ENCODE assay signal across 20 cellular contexts in the genomic region with DNA sequence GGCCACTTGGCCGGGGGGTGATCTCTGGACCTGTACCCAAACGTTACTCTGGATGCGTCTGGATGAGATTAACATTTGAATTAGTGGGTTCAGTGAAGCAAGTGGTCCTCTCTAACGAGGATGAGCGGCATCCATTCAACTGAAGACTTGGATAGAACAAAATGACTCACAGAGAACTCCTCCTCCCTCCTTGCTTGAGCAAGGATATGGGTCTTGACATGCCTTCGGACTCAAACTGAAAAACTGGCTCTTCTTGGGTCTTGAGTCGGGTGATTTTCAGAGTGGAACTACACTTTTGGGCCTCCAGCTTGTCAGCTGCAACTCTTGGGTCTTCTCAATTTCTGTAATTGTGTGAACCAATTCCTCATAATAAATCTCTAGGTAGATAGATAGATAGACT. TPM values are rescaled to one million over a fixed set of nuclear protein-coding genes. Genes with fewer than 3 reads are reported as not detected.
A peak's percentile ranks its signal among the peaks of the same experiment; 100 is the strongest.
DNase-seq lines count a peak whose midpoint lies in the region; ATAC-seq and TF ChIP-seq lines count a peak whose summit lies in the region.
"Had no signal": no experiment of that assay in that cellular context is flagged by ENCODE, and none has a peak within 500 bp of the region (broad histone marks: within the 10 kb centered on the region; RNA-seq: fewer than 3 reads in every experiment).

No MANE protein-coding gene starts in this region.

- intact Hi-C loops in Right ventricle myocardium inferior (cut with DNase I) = no loop called here
- intact Hi-C loops in left ventricle myocardium superior (cut with micrococcal nuclease) = no loop called here
- intact Hi-C loops in mammary epithelial cell (cut with micrococcal nuclease) = no loop called here

- H3K27me3 ChIP-seq in mammary epithelial cell (ENCODE audit: insufficient read depth, low read length) (no peaks in the 10 kb centered on the region), foreskin keratinocyte (no peaks in the 10 kb centered on the region)

- H3K4me1 ChIP-seq in mammary epithelial cell (ENCODE audit: insufficient read depth, low read length) (peaks cover 3% of the 10 kb centered on the region), foreskin keratinocyte (no peaks in the 10 kb centered on the region)
- H3K4me1 ChIP-seq: A549 had no signal

- ATAC-seq in Right ventricle myocardium inferior = no peak
- no peak for ATAC-seq in left ventricle myocardium superior
- ATAC-seq in foreskin keratinocyte = peak; percentile 78
- ATAC-seq: A549, GM23338, HCT116 had no signal

- BruUV-seq in mammary epithelial cell (replicated peaks; lab: Mats Ljungman, UMichigan) = no TSS peak

- TF ChIP-seq CTCF in mammary epithelial cell (conservative IDR thresholded peaks at IDR 0.05 in 1 of 2, IDR thresholded peaks at IDR 0.05 in 1 of 2; ENCODE audit: extremely low read depth in 1 of 2, insufficient read depth in 1 of 2, low read depth in 1 of 2, low read length in 2 of 2) (no peak), foreskin keratinocyte (conservative IDR thresholded peaks at IDR 0.05) (no peak)

- H4K20me1 ChIP-seq in mammary epithelial cell (ENCODE audit: insufficient read depth, low read length) = no peaks in the 10 kb centered on the region

- H3K9ac ChIP-seq in mammary epithelial cell (ENCODE audit: insufficient read depth, low read length) = no peak overlapping the region

- no peak overlapping the region for H3K4me3 ChIP-seq in mammary epithelial cell (replicated peaks in 1 of 3; ENCODE audit: insufficient read depth in 1 of 3, low read depth in 2 of 3, low read length in 3 of 3)
- H3K4me3 ChIP-seq: A549, GM23338 had no signal

- whole genome bisulfite sequencing in mammary epithelial cell (ENCODE audit: low coverage, missing lambda C conversion rate) = 53% methylated on average over 7 of the region's 7 CpGs

- H3K27ac ChIP-seq in mammary epithelial cell (ENCODE audit: insufficient read depth, low read depth, low read length) (no peak overlapping the region), foreskin keratinocyte (no peak overlapping the region)
- H3K27ac ChIP-seq: A549 had no signal

- H3K4me2 ChIP-seq in mammary epithelial cell (ENCODE audit: insufficient read depth, low read depth, low read length) = no peak overlapping the region
- H3K4me2 ChIP-seq: A549, GM23338 had no signal

- no peaks in the 10 kb centered on the region for H3K36me3 ChIP-seq in mammary epithelial cell (ENCODE audit: insufficient read depth, low read length)

- no peak overlapping the region for H2AFZ ChIP-seq in mammary epithelial cell (ENCODE audit: low read depth, low read length)
- H2AFZ ChIP-seq: GM23338 had no signal

- CTCF ChIA-PET in mammary epithelial cell (lab: Charles Lee; ENCODE audit: low non-redundant PET) = interaction anchor here (1.1 kb wide), 1 partner anchor 315 kb away, joined by 4 read pairs; no protein-coding TSS in a partner anchor

- in situ Hi-C loops in mammary epithelial cell (cut with MboI; ENCODE audit: low sequenced_read_pairs in 2 of 2) = no loop called here

- H3K9me3 ChIP-seq in mammary epithelial cell (replicated peaks; ENCODE audit: insufficient read depth, low read length) = no peaks in the 10 kb centered on the region
- H3K9me3 ChIP-seq: A549 had no signal

- no peaks in the 10 kb centered on the region for H3K79me2 ChIP-seq in mammary epithelial cell (ENCODE audit: insufficient read depth, low read length)

- dilution Hi-C loops in mammary epithelial cell (cut with HindIII; ENCODE audit: low sequenced_read_pairs) = loop anchor here (5.0 kb wide), 1 partner anchor 62 kb away; no protein-coding TSS in a partner anchor

- DNase-seq in Right ventricle myocardium inferior (ENCODE audit: missing footprints) = peak; percentile 45
- no peak for DNase-seq in left ventricle myocardium superior
- DNase-seq in mammary epithelial cell = peak; percentile 34
- DNase-seq in foreskin keratinocyte = peak; percentile 51 to 58
- DNase-seq in stimulated activated CD4-positive, alpha-beta T cell treated with anti-CD3 and anti-CD28 coated beads, Interleukin-12 subunit alpha, Interleukin-12 subunit beta, amount 100 ng/mL, for 4 hours = no peak
- no peak for DNase-seq in NCI-H345 treated with DMSO at 0.1 percent for 48 hours (lab: John Stamatoyannopoulos, UW; ENCODE audit: unreplicated experiment)
- DNase-seq in inferior parietal cortex (ENCODE audit: extremely low spot score) = no peak
- DNase-seq: 8988T; ACHN; C1 segment of cervical spinal cord; Calu3; CD4-positive, alpha-beta memory T cell; COR-L47; DMS153; DND-41; H9 had no signal

RNA-seq across cellular contexts. Expression of a gene that starts 47.2 kb away (rescaled TPM):
- total RNA-seq in Right ventricle myocardium inferior (not detected), left ventricle myocardium superior (not detected), mammary epithelial cell (1 to 10 TPM in 1 of 2 donors, under 1 TPM in 1; under 0.01 to 1.7 TPM), foreskin keratinocyte (22.3 and 34.2 TPM in 2 replicates)
- polyA plus RNA-seq in mammary epithelial cell (0.35 TPM), foreskin keratinocyte (8.4 and 9.2 TPM in 2 replicates)
- not detected for polyA minus RNA-seq in mammary epithelial cell
- total RNA-seq: Calu3; CD4-positive, alpha-beta memory T cell; H4 had no signal
- polyA plus RNA-seq: CD4-positive, alpha-beta memory T cell had no signal

Comparison
In these comparisons a context has a peak if more than half of its experiments do, and no peak if none do; other contexts are left out.
1. DNase-seq: peak in Right ventricle myocardium inferior (single experiment), mammary epithelial cell (single experiment) and foreskin keratinocyte (2 of 2); none in left ventricle myocardium superior (single experiment), stimulated activated CD4-positive, alpha-beta T cell treated with anti-CD3 and anti-CD28 coated beads, Interleukin-12 subunit alpha, Interleukin-12 subunit beta, amount 100 ng/mL, for 4 hours (single experiment), NCI-H345 treated with DMSO at 0.1 percent for 48 hours (single experiment) and inferior parietal cortex (single experiment).